8 cellular contexts compared by ENCODE assay signal in genomic region chr11:118908931-118909618, GRCh38. TPM values are rescaled to one million over a fixed set of nuclear protein-coding genes. Genes with fewer than 3 reads are reported as not detected.
A peak's percentile ranks its signal among the peaks of the same experiment; 100 is the strongest.
DNase-seq lines count a peak whose midpoint lies in the region; ATAC-seq and TF ChIP-seq lines count a peak whose summit lies in the region.

No MANE protein-coding gene starts in this region.

- intact Hi-C loops in left ventricle myocardium superior (cut with micrococcal nuclease) (no loop called here), posterior vena cava (cut with DNase I) (loop anchor here in 1 of 2 donors (2.0 kb wide), 1 partner anchor 14 kb away; no protein-coding TSS in a partner anchor)

- ATAC-seq in left ventricle myocardium superior (peak; percentile 68), HG03139 (IDR thresholded peaks at IDR 0.05; ENCODE audit: unreplicated experiment) (no peak)

- no peak for TF ChIP-seq CTCF in C4-2B (conservative IDR thresholded peaks at IDR 0.05)

- 0 out of 2 replicates have a peak overlapping the region, but pooled peaks have one; percentile 2 for H3K27ac ChIP-seq in C4-2B

- DNase-seq in LHCN-M2 (ENCODE audit: low read depth) (peak; percentile 86), amniotic stem cell (lab: John Stamatoyannopoulos, UW) (peak; percentile 67), left ventricle myocardium superior (peak; percentile 89), posterior vena cava (ENCODE audit: low spot score) (peak; percentile 92), NCI-H2107 (lab: John Stamatoyannopoulos, UW) (no peak)
- no peak for DNase-seq in activated CD4-positive, CD25-positive, alpha-beta regulatory T cell (lab: John Stamatoyannopoulos, UW)

RNA-seq across cellular contexts. Expression of gene BCL9L, which starts 16.7 kb away (rescaled TPM):
- total RNA-seq in LHCN-M2 (2014; rRNA removed) (7.4 and 10.3 TPM in 2 replicates), left ventricle myocardium superior (44.7 TPM), posterior vena cava (10 to 100 TPM; 89.2 to 89.5 TPM)
- 29.8 TPM for polyA plus RNA-seq in LHCN-M2 (2012)

RNA-seq across cellular contexts. Expression of gene CXCR5, which starts 25.4 kb away (rescaled TPM):
- total RNA-seq in LHCN-M2 (2014; rRNA removed) (not detected in 2 replicates), left ventricle myocardium superior (not detected), posterior vena cava (under 1 TPM in 1 of 2 donors, not detected in 1; 0.10 TPM)
- not detected for polyA plus RNA-seq in LHCN-M2 (2012)

RNA-seq across cellular contexts. Expression of gene UPK2, which starts 47.0 kb away (rescaled TPM):
- total RNA-seq in LHCN-M2 (2014; rRNA removed) (not detected in 2 replicates), left ventricle myocardium superior (not detected), posterior vena cava (not detected)
- polyA plus RNA-seq in LHCN-M2 (2012), result 0.34 TPM

Comparison
In these comparisons a context has a peak if more than half of its experiments do, and no peak if none do; other contexts are left out.
1. DNase-seq: peak in LHCN-M2 (single experiment), amniotic stem cell (single experiment), left ventricle myocardium superior (single experiment) and posterior vena cava (single experiment); none in activated CD4-positive, CD25-positive, alpha-beta regulatory T cell (0 of 4) and NCI-H2107 (single experiment).